In the genomic region with DNA sequence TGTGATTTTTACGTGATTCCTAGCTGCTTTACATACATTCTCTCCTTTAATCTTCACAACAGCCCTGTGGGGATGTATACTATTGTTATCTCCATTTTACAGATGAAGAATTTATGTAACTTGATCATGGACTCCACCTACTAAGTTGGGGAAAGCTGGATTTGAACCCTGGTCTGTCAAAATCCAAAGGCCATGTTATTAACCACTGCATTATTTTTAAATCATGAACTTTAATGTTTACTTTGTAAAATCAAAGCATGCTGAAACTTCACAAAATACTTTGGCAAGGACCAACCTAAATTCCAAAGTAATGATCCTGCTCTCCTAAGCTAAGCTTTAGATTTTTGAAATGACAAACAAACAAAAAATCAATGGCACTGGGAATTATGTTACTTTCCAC, we compare ENCODE assay signal across 24 cellular contexts. TPM values are rescaled to one million over a fixed set of nuclear protein-coding genes. Genes with fewer than 3 reads are reported as not detected.
DNase-seq lines count a peak whose midpoint lies in the region; ATAC-seq, FAIRE-seq and TF ChIP-seq lines count a peak whose summit lies in the region.
"Had no signal": no experiment of that assay in that cellular context is flagged by ENCODE, and none has a peak within 500 bp of the region (broad histone marks: within the 10 kb centered on the region; RNA-seq: fewer than 3 reads in every experiment).

No MANE protein-coding gene starts in this region.

- peaks cover 8 to 77% (median 48%) of the 10 kb centered on the region in 4 donors for H3K4me1 ChIP-seq in liver (ENCODE audit: control insufficient read depth in 4 of 4, insufficient read depth in 4 of 4, low read length in 3 of 4)
- H3K4me1 ChIP-seq in HepG2 (ENCODE audit: insufficient read depth, low read length), result peaks cover 66% of the 10 kb centered on the region
- H3K4me1 ChIP-seq in subcutaneous abdominal adipose tissue (ENCODE audit: control insufficient read depth in 5 of 5, insufficient read depth in 5 of 5, low read length in 5 of 5), result peaks cover 5 to 57% (median 23%) of the 10 kb centered on the region in 5 donors
- H3K4me1 ChIP-seq: BE2C, HAP-1 had no signal

- H3K4me3 ChIP-seq in liver (ENCODE audit: low read depth in 1 of 3, low read length in 3 of 3), result no peak overlapping the region
- no peak overlapping the region for H3K4me3 ChIP-seq in HepG2 (replicated peaks in 1 of 3; ENCODE audit: insufficient read depth in 1 of 3, low read depth in 2 of 3, low read length in 3 of 3)
- no peak overlapping the region for H3K4me3 ChIP-seq in bronchial epithelial cell (ENCODE audit: low read depth, low read length)
- no peak overlapping the region for H3K4me3 ChIP-seq in subcutaneous abdominal adipose tissue (ENCODE audit: low read depth in 1 of 5, low read length in 5 of 5)
- H3K4me3 ChIP-seq: GM12878, GM23248, HAP-1, K562 had no signal

- CTCF ChIA-PET in HepG2 (lab: Yijun Ruan, JAX; ENCODE audit: low intra/inter-chr PET ratio, low total read pairs), result no interaction called here

- 80% methylated on average over 1 of the region's 1 CpG for WGBS in liver
- 78% methylated on average over 1 of the region's 1 CpG for WGBS in HepG2 (ENCODE audit: low lambda C conversion rate)

- no peak for TF ChIP-seq POLR2A in HepG2 (IDR thresholded peaks at IDR 0.05; ENCODE audit: insufficient read depth in 1 of 2, low read depth in 2 of 2, low read length in 2 of 2)

- in situ Hi-C loops in HepG2 (cut with HindIII; ENCODE audit: extremely low pct_ligation_motif_present, low pct_unique_long_range_greater_than_20kb), result no loop called here

- peak overlapping the region; percentile 82 to 96 for H3K27ac ChIP-seq in liver (ENCODE audit: low read depth in 1 of 2, low read length in 2 of 2)
- no peak overlapping the region for H3K27ac ChIP-seq in HepG2 (ENCODE audit: extremely low read length, insufficient read depth, low read length)
- peak overlapping the region; percentile 66 for H3K27ac ChIP-seq in subcutaneous abdominal adipose tissue (ENCODE audit: low read depth, low read length)
- H3K27ac ChIP-seq: 22Rv1, GM23248 had no signal

- H3K36me3 ChIP-seq in liver (ENCODE audit: control insufficient read depth in 4 of 4, insufficient read depth in 3 of 4, low read depth in 1 of 4, low read length in 3 of 4), result no peaks in the 10 kb centered on the region
- no peaks in the 10 kb centered on the region for H3K36me3 ChIP-seq in HepG2 (replicated peaks in 1 of 2; ENCODE audit: control insufficient read depth in 1 of 2, insufficient read depth in 2 of 2, low read length in 2 of 2)
- H3K36me3 ChIP-seq in bronchial epithelial cell (ENCODE audit: control insufficient read depth, insufficient read depth, low read length), result no peaks in the 10 kb centered on the region
- no peaks in the 10 kb centered on the region for H3K36me3 ChIP-seq in subcutaneous abdominal adipose tissue (ENCODE audit: control insufficient read depth in 5 of 5, insufficient read depth in 5 of 5, low read length in 5 of 5)
- H3K36me3 ChIP-seq: BE2C, HAP-1 had no signal

- intact Hi-C loops in HepG2 (cut with micrococcal nuclease; ENCODE audit: unreplicated experiment), result no loop called here

- no peak overlapping the region for H3K27ac Mint-ChIP-seq in immature natural killer cell
- H3K27ac Mint-ChIP-seq: CD4-positive, CD25-positive, alpha-beta regulatory T cell; CD8-positive, alpha-beta memory T cell had no signal

- H3K9ac ChIP-seq in liver (ENCODE audit: low read depth in 1 of 2, low read length in 2 of 2), result no peak overlapping the region
- no peak overlapping the region for H3K9ac ChIP-seq in HepG2 (ENCODE audit: insufficient read depth, low read depth, low read length)
- no peak overlapping the region for H3K9ac ChIP-seq in subcutaneous abdominal adipose tissue (ENCODE audit: low read length in 5 of 5)
- H3K9ac ChIP-seq: GM23248 had no signal

- no peaks in the 10 kb centered on the region for H4K20me1 ChIP-seq in HepG2 (ENCODE audit: insufficient read depth, low read length)

- no peak overlapping the region for H3K4me2 ChIP-seq in HepG2 (ENCODE audit: low read depth, low read length)

- H3K9me3 Mint-ChIP-seq in immature natural killer cell, result no peaks in the 10 kb centered on the region
- H3K9me3 Mint-ChIP-seq: CD8-positive, alpha-beta memory T cell had no signal

- no peak overlapping the region for H2AFZ ChIP-seq in HepG2 (ENCODE audit: low read length)
- H2AFZ ChIP-seq: GM23248 had no signal

- TF ChIP-seq CTCF in liver (IDR thresholded peaks at IDR 0.05; ENCODE audit: low read depth, low read length, missing input control) (no peak), HepG2 (CRISPR knock-in tag; IDR thresholded peaks at IDR 0.05) (no peak), bronchial epithelial cell (IDR thresholded peaks at IDR 0.05; ENCODE audit: insufficient read depth, low read length, severe bottlenecking) (no peak)

- FAIRE-seq in HepG2 (lab: Jason Lieb, UNC), result no peak
- no peak for FAIRE-seq in bronchial epithelial cell (lab: Jason Lieb, UNC)
- FAIRE-seq: GM12878, GM19239, K562 had no signal

- peak in 1 of 2 donors; percentile 23 for TF ChIP-seq RAD21 in liver (IDR thresholded peaks at IDR 0.05)
- no peak for TF ChIP-seq RAD21 in HepG2 (CRISPR knock-in tag; IDR thresholded peaks at IDR 0.05)

- no peak for ATAC-seq in HepG2
- ATAC-seq in HG03097 (IDR thresholded peaks at IDR 0.05; ENCODE audit: low FRiP score, unreplicated experiment), result no peak
- no peak for ATAC-seq in HG02588 (IDR thresholded peaks at IDR 0.05; ENCODE audit: unreplicated experiment)
- ATAC-seq: GM12878, K562 had no signal

- H3K27me3 Mint-ChIP-seq in immature natural killer cell (ENCODE audit: low read depth in 3 of 3), result peaks cover 8 to 22% (median 22%) of the 10 kb centered on the region in 3 donors

- no peak for TF ChIP-seq EP300 in HepG2 (IDR thresholded peaks at IDR 0.05; ENCODE audit: low read depth in 2 of 2, low read length in 2 of 2)
- TF ChIP-seq EP300 in HepG2 (CRISPR knock-in tag; IDR thresholded peaks at IDR 0.05; ENCODE audit: borderline replicate concordance), result no peak

- POLR2A ChIA-PET in HepG2 (lab: Yijun Ruan, JAX), result interaction anchor here (1.1 to 2.3 kb wide), 3 partner anchors 17 to 29 kb away, joined by 3 to 22 read pairs (median 10); a partner anchor contains a TSS

- peaks cover 21 to 23% of the 10 kb centered on the region in 2 donors for H3K4me1 Mint-ChIP-seq in immature natural killer cell
- H3K4me1 Mint-ChIP-seq: CD4-positive, CD25-positive, alpha-beta regulatory T cell had no signal

- no peaks in the 10 kb centered on the region for H3K79me2 ChIP-seq in HepG2 (ENCODE audit: insufficient read depth, low read length)

- no peak for DNase-seq in HepG2 (ENCODE audit: low spot score)
- DNase-seq in bronchial epithelial cell (ENCODE audit: low read depth), result peak; percentile 42
- no peak for DNase-seq in immature natural killer cell
- DNase-seq in AG08396 (ENCODE audit: low spot score), result no peak
- DNase-seq: BE2C; C1 segment of cervical spinal cord; CD4-positive, CD25-positive, alpha-beta regulatory T cell; CD8-positive, alpha-beta memory T cell; COR-L47; DMS 273 treated with DMSO at 0.1 percent for 48 hours; DMS53; DND-41; EL; GM23248 had no signal

- no TSS peak for BruUV-seq in HepG2 (replicated peaks; lab: Mats Ljungman, UMichigan)

- no peaks in the 10 kb centered on the region for H3K36me3 Mint-ChIP-seq in immature natural killer cell
- H3K36me3 Mint-ChIP-seq: CD4-positive, CD25-positive, alpha-beta regulatory T cell had no signal

- no peaks in the 10 kb centered on the region for H3K27me3 ChIP-seq in liver (ENCODE audit: control insufficient read depth in 4 of 4, insufficient read depth in 4 of 4, low read length in 3 of 4)
- H3K27me3 ChIP-seq in HepG2 (ENCODE audit: control insufficient read depth in 1 of 2, insufficient read depth in 2 of 2, low read length in 2 of 2), result no peaks in the 10 kb centered on the region
- no peaks in the 10 kb centered on the region for H3K27me3 ChIP-seq in bronchial epithelial cell (ENCODE audit: control insufficient read depth, insufficient read depth, low read length)
- H3K27me3 ChIP-seq in subcutaneous abdominal adipose tissue (ENCODE audit: control insufficient read depth in 5 of 5, insufficient read depth in 4 of 5, low read length in 5 of 5), result no peaks in the 10 kb centered on the region

- H3K9me3 ChIP-seq in liver (ENCODE audit: control insufficient read depth in 4 of 4, low read length in 3 of 4) (no peaks in the 10 kb centered on the region), HepG2 (ENCODE audit: low read length) (no peaks in the 10 kb centered on the region), subcutaneous abdominal adipose tissue (ENCODE audit: control insufficient read depth in 5 of 5, low read length in 5 of 5) (no peaks in the 10 kb centered on the region)
- H3K9me3 ChIP-seq: BE2C, HAP-1 had no signal

- H3K4me3 Mint-ChIP-seq in immature natural killer cell, result peak overlapping the region in 3 of 5 donors; percentile 63 to 86 (median 77)
- H3K4me3 Mint-ChIP-seq: CD4-positive, CD25-positive, alpha-beta regulatory T cell; CD8-positive, alpha-beta memory T cell had no signal

RNA-seq across cellular contexts. Expression of a gene that starts 26.1 kb away (rescaled TPM):
- total RNA-seq in liver (1 to 10 TPM; 1.3 to 2.0 TPM), HepG2 (2016; rRNA removed; fragmentation: Illumina TruSeq; extraction: Trizol) (0.29 and 0.33 TPM in 2 replicates), bronchial epithelial cell (0.26 and 0.38 TPM in 2 replicates)
- polyA plus RNA-seq in liver (1 to 10 TPM in 1 of 2 donors, under 1 TPM in 1; 0.85 to 2.5 TPM), HepG2 (2011; rRNA removed) (0.60 and 0.66 TPM in 2 replicates), immature natural killer cell (not detected)
- total RNA-seq in HepG2 (2016; cell fraction: cytosol; rRNA removed; fragmentation: Illumina TruSeq; extraction: Trizol; ENCODE audit: low read depth), result 0.30 TPM in 1 of 2 replicates, not detected in the other
- 0.37 and 0.65 TPM in 2 replicates for total RNA-seq in HepG2 (2016; cell fraction: insoluble cytoplasmic fraction; rRNA removed; fragmentation: Illumina TruSeq; extraction: Trizol)
- total RNA-seq in HepG2 (2016; cell fraction: membrane; rRNA removed; fragmentation: Illumina TruSeq; extraction: Trizol), result 0.25 and 0.41 TPM in 2 replicates
- 0.31 and 0.50 TPM in 2 replicates for total RNA-seq in HepG2 (2016; cell fraction: nucleus; rRNA removed; fragmentation: Illumina TruSeq; extraction: Trizol)
- polyA plus RNA-seq in HepG2 (2011; cell fraction: cytosol; rRNA removed), result 0.24 and 0.50 TPM in 2 replicates
- 0.06 and 1.5 TPM in 2 replicates for polyA plus RNA-seq in HepG2 (2011; cell fraction: nucleus; rRNA removed)
- polyA plus RNA-seq in HepG2 (2012), result 1.2 and 1.8 TPM in 2 replicates
- 0.27 and 0.29 TPM in 2 replicates for polyA plus RNA-seq in HepG2 (2016; cell fraction: cytosol; fragmentation: Illumina TruSeq; extraction: Trizol; ENCODE audit: low read depth)
- 0.29 and 0.50 TPM in 2 replicates for polyA plus RNA-seq in HepG2 (2016; cell fraction: insoluble cytoplasmic fraction; fragmentation: Illumina TruSeq; extraction: Trizol; ENCODE audit: low read depth)
- not detected in 2 replicates for polyA plus RNA-seq in HepG2 (2016; cell fraction: membrane; fragmentation: Illumina TruSeq; extraction: Trizol; ENCODE audit: low read depth)
- polyA plus RNA-seq in HepG2 (2016; cell fraction: nucleus; fragmentation: Illumina TruSeq; extraction: Trizol; ENCODE audit: insufficient read depth, low read depth), result 0.44 TPM in 1 of 2 replicates, not detected in the other
- 0.02 TPM in 1 of 2 replicates, not detected in the other for polyA minus RNA-seq in HepG2 (2011; rRNA and poly(A)+ RNA removed; ENCODE audit: low replicate concordance)
- polyA minus RNA-seq in HepG2 (2011; cell fraction: cytosol; rRNA and poly(A)+ RNA removed), result 0.69 TPM in 1 of 2 replicates, not detected in the other
- 1.5 and 1.9 TPM in 2 replicates for polyA minus RNA-seq in HepG2 (2011; cell fraction: nucleus; rRNA and poly(A)+ RNA removed)
- total RNA-seq: CD8-positive, alpha-beta memory T cell; GM12878; GM23248 had no signal
- polyA plus RNA-seq: CD8-positive, alpha-beta memory T cell; GM23248 had no signal

RNA-seq across cellular contexts. Expression of a gene that starts 28.9 kb away (rescaled TPM):
- total RNA-seq in liver (10 to 100 TPM; 10.3 to 18.9 TPM), HepG2 (2016; rRNA removed; fragmentation: Illumina TruSeq; extraction: Trizol) (3.5 and 4.3 TPM in 2 replicates), bronchial epithelial cell (9.5 and 10.0 TPM in 2 replicates)
- polyA plus RNA-seq in liver (10 to 100 TPM; 41.7 to 42.5 TPM), HepG2 (2011; rRNA removed) (2.8 and 4.9 TPM in 2 replicates), immature natural killer cell (1 to 10 TPM in 1 of 3 donors, under 1 TPM in 2; 0.89 to 2.1 (median 0.91) TPM)
- total RNA-seq in HepG2 (2016; cell fraction: cytosol; rRNA removed; fragmentation: Illumina TruSeq; extraction: Trizol; ENCODE audit: low read depth), result 1.0 and 1.1 TPM in 2 replicates
- total RNA-seq in HepG2 (2016; cell fraction: insoluble cytoplasmic fraction; rRNA removed; fragmentation: Illumina TruSeq; extraction: Trizol), result 4.2 and 4.3 TPM in 2 replicates
- total RNA-seq in HepG2 (2016; cell fraction: membrane; rRNA removed; fragmentation: Illumina TruSeq; extraction: Trizol), result 2.4 and 2.7 TPM in 2 replicates
- total RNA-seq in HepG2 (2016; cell fraction: nucleus; rRNA removed; fragmentation: Illumina TruSeq; extraction: Trizol), result 3.8 and 4.3 TPM in 2 replicates
- 3.9 and 4.1 TPM in 2 replicates for polyA plus RNA-seq in HepG2 (2011; cell fraction: cytosol; rRNA removed)
- 1.3 and 2.3 TPM in 2 replicates for polyA plus RNA-seq in HepG2 (2011; cell fraction: nucleus; rRNA removed)
- 9.6 and 14.4 TPM in 2 replicates for polyA plus RNA-seq in HepG2 (2012)
- 0.35 and 0.55 TPM in 2 replicates for polyA plus RNA-seq in HepG2 (2016; cell fraction: cytosol; fragmentation: Illumina TruSeq; extraction: Trizol; ENCODE audit: low read depth)
- 1.5 and 3.0 TPM in 2 replicates for polyA plus RNA-seq in HepG2 (2016; cell fraction: insoluble cytoplasmic fraction; fragmentation: Illumina TruSeq; extraction: Trizol; ENCODE audit: low read depth)
- polyA plus RNA-seq in HepG2 (2016; cell fraction: membrane; fragmentation: Illumina TruSeq; extraction: Trizol; ENCODE audit: low read depth), result 0.88 and 1.2 TPM in 2 replicates
- polyA plus RNA-seq in HepG2 (2016; cell fraction: nucleus; fragmentation: Illumina TruSeq; extraction: Trizol; ENCODE audit: insufficient read depth, low read depth), result 2.0 and 3.1 TPM in 2 replicates
- 2.0 and 7.2 TPM in 2 replicates for polyA minus RNA-seq in HepG2 (2011; rRNA and poly(A)+ RNA removed; ENCODE audit: low replicate concordance)
- polyA minus RNA-seq in HepG2 (2011; cell fraction: cytosol; rRNA and poly(A)+ RNA removed), result 1.8 and 7.7 TPM in 2 replicates
- 1.9 and 3.1 TPM in 2 replicates for polyA minus RNA-seq in HepG2 (2011; cell fraction: nucleus; rRNA and poly(A)+ RNA removed)
- total RNA-seq: A673, GM12878 had no signal
